Comparison of ENCODE assay signal across 1 cellular context in the genomic region with DNA sequence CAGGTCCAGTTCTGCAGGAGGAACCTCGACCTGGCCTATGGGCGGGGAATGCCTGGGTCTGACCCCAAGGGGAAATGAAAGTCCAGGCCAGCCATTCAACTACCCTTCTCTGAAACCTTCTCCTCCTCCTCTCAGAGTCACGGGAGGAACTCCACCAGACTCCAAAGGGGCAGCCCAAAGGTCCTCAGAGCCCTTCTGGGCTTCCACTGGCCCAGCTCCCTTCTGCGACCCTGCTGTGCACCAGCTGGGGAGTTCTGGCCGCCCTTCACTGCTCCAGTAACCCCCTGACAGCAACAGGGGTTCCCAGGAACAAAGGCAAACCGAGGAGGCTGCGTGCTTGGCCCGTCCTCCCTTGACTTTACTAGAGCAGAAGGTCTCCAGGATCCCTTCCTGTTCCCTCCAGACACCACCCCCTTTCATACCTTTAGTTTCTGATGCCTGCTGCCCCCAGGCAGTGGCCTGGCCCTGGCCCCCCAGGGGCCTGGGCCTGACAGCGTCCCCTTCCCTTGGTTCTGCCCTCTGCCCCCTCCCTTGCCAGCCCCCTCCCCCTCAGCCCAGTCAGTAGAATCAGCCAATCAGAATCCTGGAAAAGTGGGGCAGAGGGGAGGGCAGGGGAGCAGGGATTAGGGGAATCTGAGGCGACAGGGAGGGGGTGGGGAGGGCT.
TF ChIP-seq lines count a peak whose summit lies in the region.

No MANE protein-coding gene starts in this region.

TF ChIP-seq in SK-N-SH treated with all-trans-retinoic acid at 6 μM for 48 hours, 23 proteins besides CTCF, POLR2A, EP300 and RAD21 (continued from another document):
- TF ChIP-seq, protein P1, sequence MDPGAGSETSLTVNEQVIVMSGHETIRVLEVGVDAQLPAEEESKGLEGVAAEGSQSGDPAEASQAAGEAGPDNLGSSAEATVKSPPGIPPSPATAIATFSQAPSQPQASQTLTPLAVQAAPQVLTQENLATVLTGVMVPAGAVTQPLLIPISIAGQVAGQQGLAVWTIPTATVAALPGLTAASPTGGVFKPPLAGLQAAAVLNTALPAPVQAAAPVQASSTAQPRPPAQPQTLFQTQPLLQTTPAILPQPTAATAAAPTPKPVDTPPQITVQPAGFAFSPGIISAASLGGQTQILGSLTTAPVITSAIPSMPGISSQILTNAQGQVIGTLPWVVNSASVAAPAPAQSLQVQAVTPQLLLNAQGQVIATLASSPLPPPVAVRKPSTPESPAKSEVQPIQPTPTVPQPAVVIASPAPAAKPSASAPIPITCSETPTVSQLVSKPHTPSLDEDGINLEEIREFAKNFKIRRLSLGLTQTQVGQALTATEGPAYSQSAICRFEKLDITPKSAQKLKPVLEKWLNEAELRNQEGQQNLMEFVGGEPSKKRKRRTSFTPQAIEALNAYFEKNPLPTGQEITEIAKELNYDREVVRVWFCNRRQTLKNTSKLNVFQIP (CRISPR knock-in tag; IDR thresholded peaks at IDR 0.05; ENCODE audit: borderline replicate concordance, low read depth): no peak
- TF ChIP-seq PATZ1 (CRISPR knock-in tag; IDR thresholded peaks at IDR 0.05; ENCODE audit: borderline replicate concordance): no peak
- TF ChIP-seq CREB5 (CRISPR knock-in tag; IDR thresholded peaks at IDR 0.05; ENCODE audit: low read depth): no peak
TF ChIP-seq in SK-N-SH treated with all-trans-retinoic acid at 6 μM for 48 hours: peak in this region for 0.
